ENCODE assay signal across 8 cellular contexts in genomic region chr11:10304495-10305261, GRCh38. TPM values are rescaled to one million over a fixed set of nuclear protein-coding genes. Genes with fewer than 3 reads are reported as not detected.
DNase-seq lines count a peak whose midpoint lies in the region; ATAC-seq and TF ChIP-seq lines count a peak whose summit lies in the region.

Gene ADM (plus strand): TSS chr11:10305073. CDS start chr11:10305701, 628 bp downstream.

- peak within 1 kb of the TSS; percentile 90 to 99 (median 98) for H3K4me3 Mint-ChIP-seq in IgD-negative memory B cell
- H3K4me3 Mint-ChIP-seq in chondrocyte (ENCODE audit: unreplicated experiment): peak within 1 kb of the TSS; percentile 99

- H3F3A ChIP-seq in SU-DHL-6 (ENCODE audit: insufficient read depth): no peaks in the 10 kb centered on the region

- no peaks in the 10 kb centered on the region for H3K9me3 Mint-ChIP-seq in IgD-negative memory B cell
- H3K9me3 Mint-ChIP-seq in chondrocyte (ENCODE audit: low read depth): no peaks in the 10 kb centered on the region

- peaks cover 23% of the 10 kb centered on the region for H3K27me3 Mint-ChIP-seq in IgD-negative memory B cell
- no peaks in the 10 kb centered on the region for H3K27me3 Mint-ChIP-seq in chondrocyte (ENCODE audit: low read depth)

- no peak within 1 kb of the TSS for H2AFZ ChIP-seq in SU-DHL-6 (ENCODE audit: low read depth, low read length, severe bottlenecking)

- H3K27ac Mint-ChIP-seq in IgD-negative memory B cell: peak within 1 kb of the TSS; percentile 63 to 85 (median 67)
- peak within 1 kb of the TSS; percentile 100 for H3K27ac Mint-ChIP-seq in chondrocyte (ENCODE audit: unreplicated experiment)

- H3K36me3 ChIP-seq in ES-I3 (ENCODE audit: insufficient read depth, low read length) (no peaks in the 10 kb centered on the region), SU-DHL-6 (ENCODE audit: low read length) (no peaks in the 10 kb centered on the region), skeletal muscle satellite cell (ENCODE audit: insufficient read depth, low read length) (peaks cover 23% of the 10 kb centered on the region)

- H3K4me3 ChIP-seq in SU-DHL-6 (ENCODE audit: insufficient read depth, low read length, poor library complexity, severe bottlenecking) (no peak within 1 kb of the TSS), skeletal muscle satellite cell (ENCODE audit: low read length) (peak within 1 kb of the TSS; percentile 82)

- H3K9ac ChIP-seq in ES-I3 (ENCODE audit: low read depth, low read length) (peak within 1 kb of the TSS; percentile 81), SU-DHL-6 (ENCODE audit: low read length) (no peak within 1 kb of the TSS), skeletal muscle satellite cell (ENCODE audit: low read depth, low read length) (peak within 1 kb of the TSS; percentile 94)

- peaks cover 3% of the 10 kb centered on the region for H3K36me3 Mint-ChIP-seq in IgD-negative memory B cell
- peaks cover 9% of the 10 kb centered on the region for H3K36me3 Mint-ChIP-seq in chondrocyte (ENCODE audit: low read depth)

- H3K9me3 ChIP-seq in ES-I3 (ENCODE audit: control insufficient read depth, insufficient read depth, low read length) (no peaks in the 10 kb centered on the region), SU-DHL-6 (ENCODE audit: insufficient read depth, low read length) (no peaks in the 10 kb centered on the region), skeletal muscle satellite cell (replicated peaks; ENCODE audit: low read length) (no peaks in the 10 kb centered on the region)

- H3K4me1 Mint-ChIP-seq in IgD-negative memory B cell (peaks cover 13 to 27% (median 21%) of the 10 kb centered on the region in 3 donors), chondrocyte (ENCODE audit: low read depth) (peaks cover 63% of the 10 kb centered on the region)

- H3K4me1 ChIP-seq in ES-I3 (ENCODE audit: insufficient read depth, low read length) (peaks cover 15% of the 10 kb centered on the region), skeletal muscle satellite cell (ENCODE audit: control insufficient read depth, insufficient read depth, low read length) (peaks cover 48% of the 10 kb centered on the region)

- DNase-seq in chondrocyte (ENCODE audit: low spot score) (peak; percentile 94), islet precursor cell (peak; percentile 96)

- H3K79me2 ChIP-seq in SU-DHL-6 (ENCODE audit: insufficient read depth, low read length): no peaks in the 10 kb centered on the region

- no peaks in the 10 kb centered on the region for H4K20me1 ChIP-seq in SU-DHL-6 (ENCODE audit: low read depth, low read length)

- no peak for TF ChIP-seq CTCF in SU-DHL-6 (IDR thresholded peaks at IDR 0.05; ENCODE audit: insufficient read depth, low read length, poor library complexity, severe bottlenecking)
- TF ChIP-seq CTCF in chondrocyte (IDR thresholded peaks at IDR 0.05): peak; percentile 86

- H3K27me3 ChIP-seq in SU-DHL-6 (ENCODE audit: low read length) (no peaks in the 10 kb centered on the region), skeletal muscle satellite cell (ENCODE audit: control insufficient read depth, insufficient read depth, low read length) (no peaks in the 10 kb centered on the region)

- peak within 1 kb of the TSS; percentile 52 for H3K4me2 ChIP-seq in SU-DHL-6 (ENCODE audit: low read depth, low read length, poor library complexity, severe bottlenecking)
- peak within 1 kb of the TSS; percentile 97 for H3K4me2 ChIP-seq in skeletal muscle satellite cell (ENCODE audit: low read length)

- no peak within 1 kb of the TSS for H3K27ac ChIP-seq in SU-DHL-6 (ENCODE audit: low read depth, low read length)

- no peak for ATAC-seq in GM18870 (IDR thresholded peaks at IDR 0.05; ENCODE audit: unreplicated experiment)
- ATAC-seq in GM21447 (IDR thresholded peaks at IDR 0.05; ENCODE audit: unreplicated experiment): no peak

- H3K9me2 ChIP-seq in SU-DHL-6 (replicated peaks; ENCODE audit: insufficient read depth, low read length): no peaks in the 10 kb centered on the region

RNA-seq across cellular contexts. Expression of gene ADM, which starts in this region (rescaled TPM):
- 0.14 TPM for polyA plus RNA-seq in IgD-negative memory B cell
- 33.0 to 53.8 TPM (median 49.2 TPM) in 3 replicates for total RNA-seq in chondrocyte
- 183 and 196 TPM in 2 replicates for total RNA-seq in skeletal muscle satellite cell (2012; rRNA removed)
